ENCODE assay signal across 18 cellular contexts in genomic region chr2:78757652-78758051, GRCh38.
A peak's percentile ranks its signal among the peaks of the same experiment; 100 is the strongest.
DNase-seq lines count a peak whose midpoint lies in the region; ATAC-seq and TF ChIP-seq lines count a peak whose summit lies in the region.
"Had no signal": no experiment of that assay in that cellular context is flagged by ENCODE, and none has a peak within 500 bp of the region (broad histone marks: within the 10 kb centered on the region; RNA-seq: fewer than 3 reads in every experiment).

No MANE protein-coding gene starts in this region.

- peaks cover 7% of the 10 kb centered on the region for H3K27me3 Mint-ChIP-seq in nephron (ENCODE audit: low read depth)
- H3K27me3 Mint-ChIP-seq: CD4-positive, alpha-beta memory T cell had no signal

- peaks cover 10% of the 10 kb centered on the region; the same call in 1 of the 2 replicates for H3K36me3 ChIP-seq in HUES6 (ENCODE audit: control insufficient read depth, insufficient read depth, low read length)
- H3K36me3 ChIP-seq in SK-N-MC (ENCODE audit: insufficient read depth, low read length) = no peaks in the 10 kb centered on the region
- no peaks in the 10 kb centered on the region for H3K36me3 ChIP-seq in rectal smooth muscle tissue (ENCODE audit: control insufficient read depth, insufficient read depth, low read length)
- H3K36me3 ChIP-seq: BLaER1 had no signal

- H3K9ac ChIP-seq in HUES6 (ENCODE audit: low read length) (peak overlapping the region; percentile 35), SK-N-MC (ENCODE audit: insufficient read length) (no peak overlapping the region), rectal smooth muscle tissue (ENCODE audit: low read length) (no peak overlapping the region)
- H3K9ac ChIP-seq: BLaER1 had no signal

- peak overlapping the region in 2 of 3 experiments; percentile 43 to 68 for H3K27ac Mint-ChIP-seq in nephron
- H3K27ac Mint-ChIP-seq: CD14-positive monocyte; CD4-positive, alpha-beta memory T cell; HFFc6 had no signal

- peaks cover 15% of the 10 kb centered on the region for H3K4me1 ChIP-seq in HUES6 (ENCODE audit: control insufficient read depth, insufficient read depth, low read length)
- peaks cover 2% of the 10 kb centered on the region for H3K4me1 ChIP-seq in rectal smooth muscle tissue (ENCODE audit: control insufficient read depth, insufficient read depth, low read length)
- H3K4me1 ChIP-seq: BLaER1 had no signal

- DNase-seq in SK-N-MC (ENCODE audit: low read depth, low spot score) = peak; percentile 53
- DNase-seq: 8988T; CD4-positive, alpha-beta memory T cell; DMS153; DMS79; GDM1; GOT3; H7; HFFc6 had no signal

- H3K4me3 ChIP-seq in HUES6 (ENCODE audit: low read depth, low read length) (peak overlapping the region; percentile 6; the same call in 1 of the 2 replicates), SK-N-MC (peak overlapping the region; percentile 48), rectal smooth muscle tissue (ENCODE audit: low read length) (no peak overlapping the region)
- H3K4me3 ChIP-seq: BLaER1 had no signal

- peak overlapping the region; percentile 47; the same call in 1 of the 2 replicates for H3K27ac ChIP-seq in HUES6 (ENCODE audit: low read depth, low read length)
- peak overlapping the region; percentile 90 for H3K27ac ChIP-seq in SK-N-MC
- H3K27ac ChIP-seq in rectal smooth muscle tissue (ENCODE audit: low read depth, low read length) = peak overlapping the region; percentile 21
- H3K27ac ChIP-seq: BLaER1 had no signal

- H3K9me3 ChIP-seq in HUES6 (ENCODE audit: control insufficient read depth, insufficient read depth, low read depth, low read length) = peaks cover 30% of the 10 kb centered on the region
- H3K9me3 ChIP-seq in SK-N-MC (ENCODE audit: low read depth, low read length) = no peaks in the 10 kb centered on the region

- ATAC-seq in GM19452 (IDR thresholded peaks at IDR 0.05; ENCODE audit: unreplicated experiment) (no peak), HG02678 (IDR thresholded peaks at IDR 0.05; ENCODE audit: unreplicated experiment) (no peak), HG03196 (IDR thresholded peaks at IDR 0.05; ENCODE audit: unreplicated experiment) (no peak)
- ATAC-seq: HCT116 had no signal

- peaks cover 5% of the 10 kb centered on the region for H3K4me1 Mint-ChIP-seq in nephron
- H3K4me1 Mint-ChIP-seq: CD14-positive monocyte; CD4-positive, alpha-beta memory T cell had no signal

- H3K9me3 Mint-ChIP-seq in nephron = peaks cover 25% of the 10 kb centered on the region

- H3K4me3 Mint-ChIP-seq in nephron = no peak overlapping the region
- H3K4me3 Mint-ChIP-seq: CD14-positive monocyte; CD4-positive, alpha-beta memory T cell; HFFc6 had no signal

- TF ChIP-seq CTCF in nephron (IDR thresholded peaks at IDR 0.05; ENCODE audit: unreplicated experiment in 3 of 3) = no peak

- H3K27me3 ChIP-seq in HUES6 (ENCODE audit: control insufficient read depth, insufficient read depth, low read length) = no peaks in the 10 kb centered on the region
- no peaks in the 10 kb centered on the region for H3K27me3 ChIP-seq in rectal smooth muscle tissue (ENCODE audit: control insufficient read depth, insufficient read depth, low read length)
- H3K27me3 ChIP-seq: BLaER1 had no signal

- H3K36me3 Mint-ChIP-seq in nephron (ENCODE audit: low read depth) = no peaks in the 10 kb centered on the region
- H3K36me3 Mint-ChIP-seq: CD14-positive monocyte had no signal

Comparison
In these comparisons a context has a peak if more than half of its experiments do, and no peak if none do; other contexts are left out.
1. H3K27ac ChIP-seq: peak in every context shown above with its lines; median percentile 90 in SK-N-MC; 47 in HUES6; 21 in rectal smooth muscle tissue.